8 cellular contexts compared by ENCODE assay signal in the genomic region with DNA sequence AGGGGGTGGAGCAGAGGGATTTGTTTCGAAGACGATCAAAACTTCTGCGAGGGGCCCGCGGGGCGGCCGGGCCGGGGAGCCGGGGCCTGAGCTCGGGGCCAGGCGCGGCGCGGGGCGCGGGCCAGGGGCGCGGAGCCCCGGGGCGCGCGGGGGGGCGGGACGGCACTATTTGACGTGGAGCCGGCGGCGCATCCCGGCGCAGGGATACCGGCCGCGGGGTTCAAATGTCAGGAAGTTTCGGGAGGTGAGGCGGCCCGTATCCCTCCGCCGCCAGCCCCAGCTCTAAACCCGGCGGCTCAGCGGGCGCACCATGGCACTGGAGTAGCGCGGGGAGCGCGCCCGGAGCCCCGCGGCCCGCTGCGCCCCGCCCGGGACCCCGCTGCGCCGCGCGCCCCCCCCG. TPM values are rescaled to one million over a fixed set of nuclear protein-coding genes. Genes with fewer than 3 reads are reported as not detected.
A peak's percentile ranks its signal among the peaks of the same experiment; 100 is the strongest.
DNase-seq lines count a peak whose midpoint lies in the region; TF ChIP-seq lines count a peak whose summit lies in the region.

A gene (plus strand): TSS at position 273 of the 400 bp plus-strand sequence. CDS start 522 bp downstream, outside the sequence.

- H3K36me3 ChIP-seq in endodermal cell (ENCODE audit: control insufficient read depth, insufficient read depth, low read length): no peaks in the 10 kb centered on the region

- no peak within 1 kb of the TSS for H3K27ac ChIP-seq in endodermal cell (ENCODE audit: low read depth, low read length)

- WGBS in endodermal cell (ENCODE audit: insufficient coverage in 1 of 2, insufficient read length in 1 of 2), 2 experiments: 0% methylated on average over 12 to 53 of the region's 59 CpGs

- H3K4me3 ChIP-seq in endodermal cell (ENCODE audit: low read length): peak within 1 kb of the TSS; percentile 89

- peaks cover 41% of the 10 kb centered on the region for H3K4me1 Mint-ChIP-seq in endodermal cell
- H3K4me1 Mint-ChIP-seq in osteocyte (ENCODE audit: unreplicated experiment): peaks cover 17% of the 10 kb centered on the region

- DNase-seq in EL (peak; percentile 59), NCI-H226 (peak; percentile 63), endodermal cell (peak; percentile 85), osteocyte (ENCODE audit: extremely low spot score, unreplicated experiment) (no peak), NCI-H2029 (lab: John Stamatoyannopoulos, UW) (no peak), OCI-M2 (lab: John Stamatoyannopoulos, UW; ENCODE audit: unreplicated experiment) (no peak), NCI-H128 (lab: John Stamatoyannopoulos, UW; ENCODE audit: unreplicated experiment) (no peak)
- no peak for DNase-seq in activated CD4-positive, CD25-positive, alpha-beta regulatory T cell treated with anti-CD3 and anti-CD28 coated beads, Interleukin-2, amount 50 U/mL, for 72 hours

- no peak within 1 kb of the TSS for H3K27ac Mint-ChIP-seq in endodermal cell
- no peak within 1 kb of the TSS for H3K27ac Mint-ChIP-seq in osteocyte (ENCODE audit: unreplicated experiment)

- no peaks in the 10 kb centered on the region for H3K36me3 Mint-ChIP-seq in endodermal cell (ENCODE audit: low read depth)
- no peaks in the 10 kb centered on the region for H3K36me3 Mint-ChIP-seq in osteocyte (ENCODE audit: unreplicated experiment)

- H3K27me3 ChIP-seq in endodermal cell (ENCODE audit: control insufficient read depth, insufficient read depth, low read length, poor library complexity, severe bottlenecking): peaks cover 92% of the 10 kb centered on the region

- H3K27me3 Mint-ChIP-seq in endodermal cell (ENCODE audit: insufficient read depth) (peaks cover 87% of the 10 kb centered on the region), osteocyte (ENCODE audit: unreplicated experiment) (peaks cover 55% of the 10 kb centered on the region)

- H3K9ac ChIP-seq in endodermal cell (ENCODE audit: extremely low read depth, low read length, poor library complexity, severe bottlenecking): peak within 1 kb of the TSS; percentile 25

- no peaks in the 10 kb centered on the region for H3K9me3 Mint-ChIP-seq in endodermal cell
- H3K9me3 Mint-ChIP-seq in osteocyte (ENCODE audit: unreplicated experiment): no peaks in the 10 kb centered on the region

- peaks cover 10% of the 10 kb centered on the region for H3K4me1 ChIP-seq in endodermal cell (ENCODE audit: control insufficient read depth, insufficient read depth, low read length)

- no peak for TF ChIP-seq CTCF in endodermal cell (conservative IDR thresholded peaks at IDR 0.05)
- no peak for TF ChIP-seq CTCF in osteocyte (IDR thresholded peaks at IDR 0.05)

- H3K9me3 ChIP-seq in endodermal cell (ENCODE audit: control insufficient read depth, low read length): no peaks in the 10 kb centered on the region

- peak within 1 kb of the TSS; percentile 73 for H3K4me3 Mint-ChIP-seq in endodermal cell
- H3K4me3 Mint-ChIP-seq in osteocyte (ENCODE audit: unreplicated experiment): peak within 1 kb of the TSS; percentile 61

RNA-seq across cellular contexts. Expression of the gene that starts here (rescaled TPM):
- total RNA-seq in endodermal cell: 10 to 100 TPM; 11.1 to 11.4 TPM
- polyA plus RNA-seq in endodermal cell (2013, experiment 1 of 2): 15.4 TPM
- 14.7 TPM for polyA plus RNA-seq in endodermal cell (2013, experiment 2 of 2)
- total RNA-seq in osteocyte: 0.18 and 0.27 TPM in 2 replicates

Comparison
In these comparisons a context has a peak if more than half of its experiments do, and no peak if none do; other contexts are left out.
1. DNase-seq: peak in EL (single experiment), NCI-H226 (single experiment) and endodermal cell (single experiment); none in osteocyte (single experiment), NCI-H2029 (single experiment), OCI-M2 (single experiment), activated CD4-positive, CD25-positive, alpha-beta regulatory T cell treated with anti-CD3 and anti-CD28 coated beads, Interleukin-2, amount 50 U/mL, for 72 hours (single experiment) and NCI-H128 (single experiment).